19 cellular contexts compared by ENCODE assay signal in the genomic region with DNA sequence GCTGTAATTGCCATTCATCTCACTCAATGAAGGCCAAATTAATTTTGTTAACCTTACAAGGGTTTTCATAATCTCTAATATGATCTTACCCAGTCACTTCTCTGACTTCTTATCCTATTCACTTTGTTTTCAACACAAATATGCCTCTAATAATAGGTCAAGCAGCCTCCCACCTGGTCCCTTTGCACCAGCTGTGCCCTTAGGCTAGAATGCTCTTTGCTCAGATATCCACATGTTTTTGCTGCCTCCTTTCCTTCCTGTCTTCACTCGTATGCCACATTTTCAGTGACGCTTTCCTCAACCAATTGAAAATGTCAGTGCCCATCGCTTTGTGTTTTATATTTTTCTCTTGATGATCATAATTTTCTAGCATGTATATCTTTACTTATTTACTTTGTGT.
DNase-seq lines count a peak whose midpoint lies in the region; ATAC-seq lines count a peak whose summit lies in the region.
"Had no signal": no experiment of that assay in that cellular context is flagged by ENCODE, and none has a peak within 500 bp of the region (broad histone marks: within the 10 kb centered on the region; RNA-seq: fewer than 3 reads in every experiment).

No MANE protein-coding gene starts in this region.

- DNase-seq in NCI-H748 (lab: John Stamatoyannopoulos, UW; ENCODE audit: unreplicated experiment) (peak; percentile 37), NCI-H748 treated with DMSO at 0.1 percent for 48 hours (lab: John Stamatoyannopoulos, UW) (no peak), NCI-H1417 treated with DMSO at 0.1 percent for 48 hours (lab: John Stamatoyannopoulos, UW) (peak; percentile 25), left kidney (ENCODE audit: low read depth, low spot score) (peak; percentile 7), AG20443 (ENCODE audit: low spot score) (no peak)
- DNase-seq: ACHN; AML-193; Caco-2; CD4-positive, alpha-beta T cell; DMS79 treated with DMSO at 0.1 percent for 48 hours; GOT3; H7; HFFc6; KBM-7 had no signal

- ATAC-seq in HG03108 (IDR thresholded peaks at IDR 0.05; ENCODE audit: unreplicated experiment), result no peak
- no peak for ATAC-seq in GM21381 (IDR thresholded peaks at IDR 0.05; ENCODE audit: unreplicated experiment)
- ATAC-seq: GM12878, HCT116, HepG2 had no signal

Comparison
In these comparisons a context has a peak if more than half of its experiments do, and no peak if none do; other contexts are left out.
1. DNase-seq: peak in NCI-H748 (single experiment), NCI-H1417 treated with DMSO at 0.1 percent for 48 hours (single experiment) and left kidney (single experiment); none in NCI-H748 treated with DMSO at 0.1 percent for 48 hours (single experiment) and AG20443 (single experiment).